1 cellular context compared by ENCODE assay signal in genomic region chr2:195923889-195924288, GRCh38.
TF ChIP-seq lines count a peak whose summit lies in the region.

No MANE protein-coding gene starts in this region.

TF ChIP-seq in HEK293T, 16 proteins besides CTCF, POLR2A, EP300 and RAD21 (continued from another document):
- TF ChIP-seq CTBP1 (IDR thresholded peaks at IDR 0.05; ENCODE audit: borderline replicate concordance) = no peak
- no peak for TF ChIP-seq ELF4 (IDR thresholded peaks at IDR 0.05)
